ENCODE assay signal across 8 cellular contexts in genomic region chrX:46837543-46838481, GRCh38. TPM values are rescaled to one million over a fixed set of nuclear protein-coding genes. Genes with fewer than 3 reads are reported as not detected.
DNase-seq lines count a peak whose midpoint lies in the region; ATAC-seq and TF ChIP-seq lines count a peak whose summit lies in the region.

No MANE protein-coding gene starts in this region.

- in situ Hi-C loops in astrocyte of the cerebellum (cut with HindIII; ENCODE audit: low sequenced_read_pairs) = no loop called here

- H3K27ac ChIP-seq in left ventricle myocardium inferior (replicated peaks) (peak overlapping the region; percentile 90), left lung (peak overlapping the region; percentile 91 to 97), tibial artery (peak overlapping the region; percentile 84 to 94)

- no peaks in the 10 kb centered on the region for H3K36me3 ChIP-seq in left ventricle myocardium inferior
- H3K36me3 ChIP-seq in left lung = no peaks in the 10 kb centered on the region
- H3K36me3 ChIP-seq in tibial artery = no peaks in the 10 kb centered on the region

- intact Hi-C loops in left ventricle myocardium inferior (cut with micrococcal nuclease) = loop anchor here (5.0 kb wide), 1 partner anchor 129 kb away; no protein-coding TSS in a partner anchor
- intact Hi-C loops in cardiac septum (cut with DNase I) = loop anchor here (10.0 kb wide), 1 partner anchor 77 kb away; the partner anchor contains the start of gene JADE3
- intact Hi-C loops in left lung (cut with DNase I) = no loop called here
- intact Hi-C loops in tibial artery (cut with DNase I; ENCODE audit: low total_unique reads) = no loop called here

- DNase-seq in left ventricle myocardium inferior (no peak), cardiac septum (ENCODE audit: low spot score) (no peak), NCI-H69 (lab: John Stamatoyannopoulos, UW) (peak; percentile 9), astrocyte of the cerebellum (ENCODE audit: low read depth) (no peak), left lung (no peak), tibial artery (no peak), epidermal melanocyte (ENCODE audit: insufficient read length, low spot score) (no peak)

- H3K9me3 ChIP-seq in left ventricle myocardium inferior (replicated peaks) (no peaks in the 10 kb centered on the region), left lung (no peaks in the 10 kb centered on the region), tibial artery (no peaks in the 10 kb centered on the region)

- H3K4me1 ChIP-seq in left ventricle myocardium inferior (peaks cover 31% of the 10 kb centered on the region), left lung (peaks cover 0 to 33% of the 10 kb centered on the region in 2 donors), tibial artery (peaks cover 0 to 19% (median 3%) of the 10 kb centered on the region in 4 donors)

- peak overlapping the region; percentile 85 for H3K4me3 ChIP-seq in left ventricle myocardium inferior
- H3K4me3 ChIP-seq in astrocyte of the cerebellum (ENCODE audit: low read depth, low read length) = peak overlapping the region; percentile 78
- H3K4me3 ChIP-seq in left lung = peak overlapping the region; percentile 37 to 58
- peak overlapping the region; percentile 78 to 83 for H3K4me3 ChIP-seq in tibial artery

- H3K27me3 ChIP-seq in left ventricle myocardium inferior (ENCODE audit: low read depth) (no peaks in the 10 kb centered on the region), left lung (no peaks in the 10 kb centered on the region), tibial artery (no peaks in the 10 kb centered on the region)

- TF ChIP-seq CTCF in left ventricle myocardium inferior (IDR thresholded peaks at IDR 0.05; ENCODE audit: borderline replicate concordance) = no peak
- no peak for TF ChIP-seq CTCF in astrocyte of the cerebellum (IDR thresholded peaks at IDR 0.05; ENCODE audit: low read depth, low read length, missing control alignments)
- TF ChIP-seq CTCF in left lung (IDR thresholded peaks at IDR 0.05) = no peak
- no peak for TF ChIP-seq CTCF in tibial artery (IDR thresholded peaks at IDR 0.05)

- ATAC-seq in left lung = peak; percentile 11
- no peak for ATAC-seq in HG03520 (IDR thresholded peaks at IDR 0.05; ENCODE audit: unreplicated experiment)

RNA-seq across cellular contexts. Expression of gene RP2, which starts 1.0 kb away (rescaled TPM):
- total RNA-seq in left ventricle myocardium inferior (3.3 TPM), cardiac septum (3.4 TPM), left lung (10 to 100 TPM; 16.1 to 24.1 TPM)

Comparison
In these comparisons a context has a peak if more than half of its experiments do, and no peak if none do; other contexts are left out.
1. intact Hi-C loops: an anchor here in left ventricle myocardium inferior (5.0 kb wide) and cardiac septum (10.0 kb wide); none called in left lung and tibial artery.